Comparison of ENCODE assay signal across 10 cellular contexts in genomic region chr2:149648282-149649030, GRCh38.
DNase-seq lines count a peak whose midpoint lies in the region; ATAC-seq, FAIRE-seq and TF ChIP-seq lines count a peak whose summit lies in the region.
"Had no signal": no experiment of that assay in that cellular context is flagged by ENCODE, and none has a peak within 500 bp of the region (broad histone marks: within the 10 kb centered on the region; RNA-seq: fewer than 3 reads in every experiment).

No MANE protein-coding gene starts in this region.

- CTCF ChIA-PET in PC-9 (lab: Charles Lee) (interaction anchor here (0.6 kb wide), 1 partner anchor 54 kb away, joined by 25 read pairs; no protein-coding TSS in a partner anchor), HEK293T (lab: Yijun Ruan, JAX) (no interaction called here)

- TF ChIP-seq CTCF in AG10803 (conservative IDR thresholded peaks at IDR 0.05; ENCODE audit: low read length), result peak; percentile 21; the same call in 1 of the 2 replicates
- no peak for TF ChIP-seq CTCF in PC-9 (conservative IDR thresholded peaks at IDR 0.05)
- no peak for TF ChIP-seq CTCF in mucosa of descending colon (IDR thresholded peaks at IDR 0.05)

- no peaks in the 10 kb centered on the region for H4K20me1 ChIP-seq in PC-9 (ENCODE audit: insufficient read depth)

- H3K4me1 ChIP-seq in PC-9 (replicated peaks; ENCODE audit: insufficient read depth) (no peaks in the 10 kb centered on the region; the same call in 1 of the 2 replicates), mucosa of descending colon (ENCODE audit: low read depth) (no peaks in the 10 kb centered on the region)

- H3K9me3 ChIP-seq in PC-9 (ENCODE audit: insufficient read depth, low read depth), result no peaks in the 10 kb centered on the region
- H3K9me3 ChIP-seq in mucosa of descending colon, result peaks cover 12% of the 10 kb centered on the region

- no peaks in the 10 kb centered on the region for H3K27me3 ChIP-seq in PC-9 (ENCODE audit: insufficient read depth, low read depth)

- no peak for FAIRE-seq in GM12891 (lab: Jason Lieb, UNC)

- H3K79me2 ChIP-seq in PC-9 (ENCODE audit: low read depth), result no peaks in the 10 kb centered on the region

- intact Hi-C loops in PC-9 (cut with micrococcal nuclease; ENCODE audit: unreplicated experiment) (no loop called here), mucosa of descending colon (cut with DNase I, micrococcal nuclease) (no loop called here)

- POLR2A ChIA-PET in PC-9 (lab: Charles Lee; ENCODE audit: unreplicated experiment) (interaction anchor here (0.6 kb wide), 1 partner anchor 1084 kb away, joined by 5 read pairs; no protein-coding TSS in a partner anchor), HEK293T (lab: Yijun Ruan, JAX) (no interaction called here)

- H3K4me2 ChIP-seq in PC-9, result no peak overlapping the region

- H3K9me2 ChIP-seq in PC-9 (ENCODE audit: insufficient read depth), result no peaks in the 10 kb centered on the region

- no peak overlapping the region for H2AFZ ChIP-seq in PC-9

- H3K4me3 ChIP-seq in AG10803 (ENCODE audit: low read length), result no peak overlapping the region
- no peak overlapping the region for H3K4me3 ChIP-seq in PC-9
- H3K4me3 ChIP-seq in mucosa of descending colon, result no peak overlapping the region

- peak; percentile 54 for ATAC-seq in mucosa of descending colon

- BruUV-seq in PC-9 (replicated peaks; lab: Mats Ljungman, UMichigan), result no TSS peak

- H3K27ac ChIP-seq in PC-9 (no peak overlapping the region), epithelial cell of prostate (peak overlapping the region; percentile 84)

- TF ChIP-seq POLR2A in GM12891 (IDR thresholded peaks at IDR 0.05; ENCODE audit: low read depth, low read length), result no peak

- DNase-seq in AG10803 (ENCODE audit: low read depth), result peak; percentile 98
- DNase-seq in PC-9, result peak; percentile 43 to 52
- peak; percentile 83 for DNase-seq in epithelial cell of prostate (ENCODE audit: low read depth, low spot score)
- DNase-seq in mucosa of descending colon, result peak in 1 of 3 donors; percentile 3
- no peak for DNase-seq in C1 segment of cervical spinal cord (lab: John Stamatoyannopoulos, UW)
- DNase-seq in NCI-H526 treated with DMSO at 0.1 percent for 48 hours (lab: John Stamatoyannopoulos, UW), result no peak
- DNase-seq in GM12891 (ENCODE audit: insufficient read length, low spot score), result no peak
- no peak for DNase-seq in HEK293T (ENCODE audit: extremely low spot score)
- DNase-seq: activated T-cell treated with anti-CD3 and anti-CD28 coated beads, Interleukin-2, amount 50 U/mL, for 1 hour; DMS153 had no signal

- H3F3A ChIP-seq in PC-9 (ENCODE audit: insufficient read depth, low read depth), result no peaks in the 10 kb centered on the region

- no peaks in the 10 kb centered on the region for H3K36me3 ChIP-seq in PC-9 (ENCODE audit: low read depth)
- no peaks in the 10 kb centered on the region for H3K36me3 ChIP-seq in mucosa of descending colon (ENCODE audit: low read depth)

TF ChIP-seq in GM12891, 5 proteins besides CTCF, POLR2A, EP300 and RAD21:
- TF ChIP-seq SPI1 (IDR thresholded peaks at IDR 0.05; ENCODE audit: low read depth, low read length), result no peak
- TF ChIP-seq POU2F2 (IDR thresholded peaks at IDR 0.05; ENCODE audit: low read depth, low read length), result no peak
- TF ChIP-seq PAX5 (IDR thresholded peaks at IDR 0.05; ENCODE audit: insufficient read depth, low read length, severe bottlenecking), result no peak
- TF ChIP-seq POLR2AphosphoS5 (IDR thresholded peaks at IDR 0.05; ENCODE audit: low read depth, low read length), result no peak
- TF ChIP-seq TAF1 (IDR thresholded peaks at IDR 0.05; ENCODE audit: low read depth, low read length), result no peak

TF ChIP-seq in HEK293T, 16 proteins besides CTCF, POLR2A, EP300 and RAD21:
- TF ChIP-seq ARNT (IDR thresholded peaks at IDR 0.05) (no peak), LEF1 (IDR thresholded peaks at IDR 0.05; ENCODE audit: borderline replicate concordance) (no peak), PKNOX1 (IDR thresholded peaks at IDR 0.05) (no peak), BHLHE40 (IDR thresholded peaks at IDR 0.05; ENCODE audit: borderline replicate concordance) (no peak)
TF ChIP-seq in HEK293T: peak in this region for 0.

Comparison
In these comparisons a context has a peak if more than half of its experiments do, and no peak if none do; other contexts are left out.
1. DNase-seq: peak in AG10803 (single experiment), PC-9 (2 of 2) and epithelial cell of prostate (single experiment); none in C1 segment of cervical spinal cord (0 of 14), NCI-H526 treated with DMSO at 0.1 percent for 48 hours (single experiment), GM12891 (single experiment) and HEK293T (single experiment).